ENCODE assay signal across 1 cellular context in the genomic region with DNA sequence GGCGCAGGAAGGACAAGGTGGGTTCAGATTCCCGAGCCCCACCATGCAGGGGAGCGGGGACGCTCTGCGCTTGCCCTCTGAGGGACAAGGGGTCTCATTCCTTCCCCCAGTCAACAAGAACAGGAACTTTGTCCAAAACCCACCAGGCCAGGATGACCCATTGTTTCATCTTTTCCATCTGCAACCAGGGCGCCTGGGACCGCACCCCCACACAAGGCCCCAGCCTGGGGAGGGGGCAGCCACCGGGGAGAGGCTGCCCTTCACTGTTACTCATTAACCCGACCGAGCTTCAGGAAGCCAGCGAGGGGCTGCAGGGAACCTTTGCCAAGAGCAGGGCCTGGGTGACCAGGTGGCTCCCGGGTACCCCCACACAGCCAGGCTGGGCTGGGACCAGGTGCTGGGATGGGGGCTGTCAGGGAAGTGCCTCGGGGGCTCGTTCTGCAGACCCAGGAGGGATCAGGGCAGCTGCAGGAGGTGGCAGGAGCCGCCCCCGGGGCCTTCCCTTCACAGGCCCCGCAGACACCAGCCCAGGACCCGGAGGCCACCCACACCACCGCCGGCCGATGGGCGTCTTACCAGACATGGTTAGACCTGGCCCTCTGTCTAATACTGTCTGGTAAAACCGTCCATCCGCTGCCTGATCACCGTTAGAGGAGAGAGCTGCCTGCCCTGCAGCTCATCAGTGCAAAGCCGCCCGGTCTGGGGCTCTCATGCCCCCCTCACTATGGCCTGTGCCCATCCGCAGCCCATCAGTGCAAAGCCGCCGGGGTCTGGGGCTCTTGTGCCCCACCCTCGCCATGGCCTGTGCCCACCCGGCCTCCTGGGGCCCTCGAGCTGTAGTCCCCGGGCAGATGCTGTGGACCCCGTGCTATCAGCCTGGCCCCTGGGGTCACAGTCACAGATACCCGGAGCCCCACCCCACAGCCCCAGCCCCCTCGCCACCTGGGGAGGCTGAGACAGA.
A peak's percentile ranks its signal among the peaks of the same experiment; 100 is the strongest.
TF ChIP-seq lines count a peak whose summit lies in the region.

No MANE protein-coding gene starts in this region.

TF ChIP-seq in HepG2, 621 proteins besides CTCF, POLR2A, EP300 and RAD21 (continued from another document):
- TF ChIP-seq IKZF4 (CRISPR knock-in tag; IDR thresholded peaks at IDR 0.05; ENCODE audit: borderline replicate concordance, low read depth, not compliant biosample characterization), result no peak
- no peak for TF ChIP-seq ZNF7 (CRISPR knock-in tag; IDR thresholded peaks at IDR 0.05)
- TF ChIP-seq NRL (CRISPR knock-in tag; IDR thresholded peaks at IDR 0.05; ENCODE audit: borderline replicate concordance), result no peak
- TF ChIP-seq LCORL (IDR thresholded peaks at IDR 0.05), result no peak
- peak; percentile 28; the same call in 1 of the 2 replicates for TF ChIP-seq LCORL (CRISPR knock-in tag; IDR thresholded peaks at IDR 0.05)
- TF ChIP-seq GFI1 (CRISPR knock-in tag; IDR thresholded peaks at IDR 0.05; ENCODE audit: borderline replicate concordance), result no peak
- TF ChIP-seq TMF1 (CRISPR knock-in tag; IDR thresholded peaks at IDR 0.05; ENCODE audit: low read depth), result no peak
- TF ChIP-seq ZFP41 (CRISPR knock-in tag; IDR thresholded peaks at IDR 0.05; ENCODE audit: borderline replicate concordance), result no peak
- no peak for TF ChIP-seq ZBTB8A (CRISPR knock-in tag; IDR thresholded peaks at IDR 0.05; ENCODE audit: borderline replicate concordance, low read depth)
- no peak for TF ChIP-seq PHF5A (CRISPR knock-in tag; IDR thresholded peaks at IDR 0.05; ENCODE audit: low read depth, unreplicated experiment)
- TF ChIP-seq SMARCE1 (IDR thresholded peaks at IDR 0.05; ENCODE audit: borderline replicate concordance), result no peak
- TF ChIP-seq, protein P1, sequence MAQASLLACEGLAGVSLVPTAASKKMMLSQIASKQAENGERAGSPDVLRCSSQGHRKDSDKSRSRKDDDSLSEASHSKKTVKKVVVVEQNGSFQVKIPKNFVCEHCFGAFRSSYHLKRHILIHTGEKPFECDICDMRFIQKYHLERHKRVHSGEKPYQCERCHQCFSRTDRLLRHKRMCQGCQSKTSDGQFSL (CRISPR knock-in tag; IDR thresholded peaks at IDR 0.05), result peak; percentile 98
- no peak for TF ChIP-seq ZBTB3 (CRISPR knock-in tag; IDR thresholded peaks at IDR 0.05; ENCODE audit: borderline replicate concordance, low read depth)
- TF ChIP-seq, protein P2, sequence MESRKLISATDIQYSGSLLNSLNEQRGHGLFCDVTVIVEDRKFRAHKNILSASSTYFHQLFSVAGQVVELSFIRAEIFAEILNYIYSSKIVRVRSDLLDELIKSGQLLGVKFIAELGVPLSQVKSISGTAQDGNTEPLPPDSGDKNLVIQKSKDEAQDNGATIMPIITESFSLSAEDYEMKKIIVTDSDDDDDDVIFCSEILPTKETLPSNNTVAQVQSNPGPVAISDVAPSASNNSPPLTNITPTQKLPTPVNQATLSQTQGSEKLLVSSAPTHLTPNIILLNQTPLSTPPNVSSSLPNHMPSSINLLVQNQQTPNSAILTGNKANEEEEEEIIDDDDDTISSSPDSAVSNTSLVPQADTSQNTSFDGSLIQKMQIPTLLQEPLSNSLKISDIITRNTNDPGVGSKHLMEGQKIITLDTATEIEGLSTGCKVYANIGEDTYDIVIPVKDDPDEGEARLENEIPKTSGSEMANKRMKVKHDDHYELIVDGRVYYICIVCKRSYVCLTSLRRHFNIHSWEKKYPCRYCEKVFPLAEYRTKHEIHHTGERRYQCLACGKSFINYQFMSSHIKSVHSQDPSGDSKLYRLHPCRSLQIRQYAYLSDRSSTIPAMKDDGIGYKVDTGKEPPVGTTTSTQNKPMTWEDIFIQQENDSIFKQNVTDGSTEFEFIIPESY (CRISPR knock-in tag; IDR thresholded peaks at IDR 0.05), result no peak
- no peak for TF ChIP-seq MED1 (CRISPR knock-in tag; IDR thresholded peaks at IDR 0.05)
- TF ChIP-seq ZBTB20 (CRISPR knock-in tag; IDR thresholded peaks at IDR 0.05; ENCODE audit: borderline replicate concordance, low read depth), result no peak
- TF ChIP-seq, protein P3, sequence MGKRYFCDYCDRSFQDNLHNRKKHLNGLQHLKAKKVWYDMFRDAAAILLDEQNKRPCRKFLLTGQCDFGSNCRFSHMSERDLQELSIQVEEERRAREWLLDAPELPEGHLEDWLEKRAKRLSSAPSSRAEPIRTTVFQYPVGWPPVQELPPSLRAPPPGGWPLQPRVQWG (CRISPR knock-in tag; IDR thresholded peaks at IDR 0.05; ENCODE audit: borderline replicate concordance, low read depth), result no peak
- TF ChIP-seq ZNF616 (CRISPR knock-in tag; IDR thresholded peaks at IDR 0.05; ENCODE audit: low read depth), result no peak
- TF ChIP-seq MIER2 (CRISPR knock-in tag; IDR thresholded peaks at IDR 0.05), result no peak
- TF ChIP-seq, protein P4, sequence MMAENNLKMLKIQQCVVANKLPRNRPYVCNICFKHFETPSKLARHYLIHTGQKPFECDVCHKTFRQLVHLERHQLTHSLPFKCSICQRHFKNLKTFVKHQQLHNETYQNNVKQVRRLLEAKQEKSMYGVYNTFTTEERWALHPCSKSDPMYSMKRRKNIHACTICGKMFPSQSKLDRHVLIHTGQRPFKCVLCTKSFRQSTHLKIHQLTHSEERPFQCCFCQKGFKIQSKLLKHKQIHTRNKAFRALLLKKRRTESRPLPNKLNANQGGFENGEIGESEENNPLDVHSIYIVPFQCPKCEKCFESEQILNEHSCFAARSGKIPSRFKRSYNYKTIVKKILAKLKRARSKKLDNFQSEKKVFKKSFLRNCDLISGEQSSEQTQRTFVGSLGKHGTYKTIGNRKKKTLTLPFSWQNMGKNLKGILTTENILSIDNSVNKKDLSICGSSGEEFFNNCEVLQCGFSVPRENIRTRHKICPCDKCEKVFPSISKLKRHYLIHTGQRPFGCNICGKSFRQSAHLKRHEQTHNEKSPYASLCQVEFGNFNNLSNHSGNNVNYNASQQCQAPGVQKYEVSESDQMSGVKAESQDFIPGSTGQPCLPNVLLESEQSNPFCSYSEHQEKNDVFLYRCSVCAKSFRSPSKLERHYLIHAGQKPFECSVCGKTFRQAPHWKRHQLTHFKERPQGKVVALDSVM (CRISPR knock-in tag; IDR thresholded peaks at IDR 0.05), result no peak
- TF ChIP-seq, protein P5, sequence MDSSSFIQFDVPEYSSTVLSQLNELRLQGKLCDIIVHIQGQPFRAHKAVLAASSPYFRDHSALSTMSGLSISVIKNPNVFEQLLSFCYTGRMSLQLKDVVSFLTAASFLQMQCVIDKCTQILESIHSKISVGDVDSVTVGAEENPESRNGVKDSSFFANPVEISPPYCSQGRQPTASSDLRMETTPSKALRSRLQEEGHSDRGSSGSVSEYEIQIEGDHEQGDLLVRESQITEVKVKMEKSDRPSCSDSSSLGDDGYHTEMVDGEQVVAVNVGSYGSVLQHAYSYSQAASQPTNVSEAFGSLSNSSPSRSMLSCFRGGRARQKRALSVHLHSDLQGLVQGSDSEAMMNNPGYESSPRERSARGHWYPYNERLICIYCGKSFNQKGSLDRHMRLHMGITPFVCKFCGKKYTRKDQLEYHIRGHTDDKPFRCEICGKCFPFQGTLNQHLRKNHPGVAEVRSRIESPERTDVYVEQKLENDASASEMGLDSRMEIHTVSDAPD (CRISPR knock-in tag; IDR thresholded peaks at IDR 0.05), result no peak
- TF ChIP-seq TCF7L2 (IDR thresholded peaks at IDR 0.05; ENCODE audit: low read depth, low read length), result no peak
- no peak for TF ChIP-seq REPIN1 (CRISPR knock-in tag; IDR thresholded peaks at IDR 0.05; ENCODE audit: borderline replicate concordance, low read depth)
- TF ChIP-seq ZNF660 (CRISPR knock-in tag; IDR thresholded peaks at IDR 0.05; ENCODE audit: borderline replicate concordance, low read depth), result no peak
- TF ChIP-seq, protein P6, sequence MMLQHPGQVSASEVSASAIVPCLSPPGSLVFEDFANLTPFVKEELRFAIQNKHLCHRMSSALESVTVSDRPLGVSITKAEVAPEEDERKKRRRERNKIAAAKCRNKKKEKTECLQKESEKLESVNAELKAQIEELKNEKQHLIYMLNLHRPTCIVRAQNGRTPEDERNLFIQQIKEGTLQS (CRISPR knock-in tag; IDR thresholded peaks at IDR 0.05), result no peak
- no peak for TF ChIP-seq ZNF12 (CRISPR knock-in tag; IDR thresholded peaks at IDR 0.05)
- TF ChIP-seq RBM22 (optimal IDR thresholded peaks at IDR 0.05; ENCODE audit: low read length), result no peak
- TF ChIP-seq EHMT2 (IDR thresholded peaks at IDR 0.05; ENCODE audit: borderline replicate concordance, low read depth, low read length), result no peak
- TF ChIP-seq SRSF9 (IDR thresholded peaks at IDR 0.05; ENCODE audit: borderline replicate concordance, insufficient read depth, low read depth, low read length, poor library complexity, severe bottlenecking), result no peak
- no peak for TF ChIP-seq ZNF256 (CRISPR knock-in tag; conservative IDR thresholded peaks at IDR 0.05)
- TF ChIP-seq NFE2 (CRISPR knock-in tag; IDR thresholded peaks at IDR 0.05), result no peak
- no peak for TF ChIP-seq ZNF253 (CRISPR knock-in tag; IDR thresholded peaks at IDR 0.05; ENCODE audit: borderline replicate concordance)
- no peak for TF ChIP-seq SRF (IDR thresholded peaks at IDR 0.05; ENCODE audit: low read depth, low read length)
- TF ChIP-seq, protein P7, sequence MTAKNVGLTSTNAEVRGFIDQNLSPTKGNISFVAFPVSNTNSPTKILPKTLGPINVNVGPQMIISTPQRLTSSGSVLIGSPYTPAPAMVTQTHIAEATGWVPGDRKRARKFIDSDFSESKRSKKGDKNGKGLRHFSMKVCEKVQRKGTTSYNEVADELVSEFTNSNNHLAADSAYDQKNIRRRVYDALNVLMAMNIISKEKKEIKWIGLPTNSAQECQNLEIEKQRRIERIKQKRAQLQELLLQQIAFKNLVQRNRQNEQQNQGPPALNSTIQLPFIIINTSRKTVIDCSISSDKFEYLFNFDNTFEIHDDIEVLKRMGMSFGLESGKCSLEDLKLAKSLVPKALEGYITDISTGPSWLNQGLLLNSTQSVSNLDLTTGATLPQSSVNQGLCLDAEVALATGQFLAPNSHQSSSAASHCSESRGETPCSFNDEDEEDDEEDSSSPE (CRISPR knock-in tag; IDR thresholded peaks at IDR 0.05), result no peak
- no peak for TF ChIP-seq ZNF432 (CRISPR knock-in tag; IDR thresholded peaks at IDR 0.05; ENCODE audit: borderline replicate concordance)
- TF ChIP-seq ZNF883 (CRISPR knock-in tag; IDR thresholded peaks at IDR 0.05; ENCODE audit: not compliant biosample characterization), result no peak
- no peak for TF ChIP-seq HMGA1 (CRISPR knock-in tag; conservative IDR thresholded peaks at IDR 0.05)
- TF ChIP-seq NFYC (CRISPR knock-in tag; IDR thresholded peaks at IDR 0.05), result no peak
- TF ChIP-seq, protein P8, sequence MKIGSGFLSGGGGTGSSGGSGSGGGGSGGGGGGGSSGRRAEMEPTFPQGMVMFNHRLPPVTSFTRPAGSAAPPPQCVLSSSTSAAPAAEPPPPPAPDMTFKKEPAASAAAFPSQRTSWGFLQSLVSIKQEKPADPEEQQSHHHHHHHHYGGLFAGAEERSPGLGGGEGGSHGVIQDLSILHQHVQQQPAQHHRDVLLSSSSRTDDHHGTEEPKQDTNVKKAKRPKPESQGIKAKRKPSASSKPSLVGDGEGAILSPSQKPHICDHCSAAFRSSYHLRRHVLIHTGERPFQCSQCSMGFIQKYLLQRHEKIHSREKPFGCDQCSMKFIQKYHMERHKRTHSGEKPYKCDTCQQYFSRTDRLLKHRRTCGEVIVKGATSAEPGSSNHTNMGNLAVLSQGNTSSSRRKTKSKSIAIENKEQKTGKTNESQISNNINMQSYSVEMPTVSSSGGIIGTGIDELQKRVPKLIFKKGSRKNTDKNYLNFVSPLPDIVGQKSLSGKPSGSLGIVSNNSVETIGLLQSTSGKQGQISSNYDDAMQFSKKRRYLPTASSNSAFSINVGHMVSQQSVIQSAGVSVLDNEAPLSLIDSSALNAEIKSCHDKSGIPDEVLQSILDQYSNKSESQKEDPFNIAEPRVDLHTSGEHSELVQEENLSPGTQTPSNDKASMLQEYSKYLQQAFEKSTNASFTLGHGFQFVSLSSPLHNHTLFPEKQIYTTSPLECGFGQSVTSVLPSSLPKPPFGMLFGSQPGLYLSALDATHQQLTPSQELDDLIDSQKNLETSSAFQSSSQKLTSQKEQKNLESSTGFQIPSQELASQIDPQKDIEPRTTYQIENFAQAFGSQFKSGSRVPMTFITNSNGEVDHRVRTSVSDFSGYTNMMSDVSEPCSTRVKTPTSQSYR (CRISPR knock-in tag; IDR thresholded peaks at IDR 0.05; ENCODE audit: borderline replicate concordance), result no peak
- no peak for TF ChIP-seq JDP2 (CRISPR knock-in tag; IDR thresholded peaks at IDR 0.05; ENCODE audit: borderline replicate concordance)
- TF ChIP-seq, protein P9, sequence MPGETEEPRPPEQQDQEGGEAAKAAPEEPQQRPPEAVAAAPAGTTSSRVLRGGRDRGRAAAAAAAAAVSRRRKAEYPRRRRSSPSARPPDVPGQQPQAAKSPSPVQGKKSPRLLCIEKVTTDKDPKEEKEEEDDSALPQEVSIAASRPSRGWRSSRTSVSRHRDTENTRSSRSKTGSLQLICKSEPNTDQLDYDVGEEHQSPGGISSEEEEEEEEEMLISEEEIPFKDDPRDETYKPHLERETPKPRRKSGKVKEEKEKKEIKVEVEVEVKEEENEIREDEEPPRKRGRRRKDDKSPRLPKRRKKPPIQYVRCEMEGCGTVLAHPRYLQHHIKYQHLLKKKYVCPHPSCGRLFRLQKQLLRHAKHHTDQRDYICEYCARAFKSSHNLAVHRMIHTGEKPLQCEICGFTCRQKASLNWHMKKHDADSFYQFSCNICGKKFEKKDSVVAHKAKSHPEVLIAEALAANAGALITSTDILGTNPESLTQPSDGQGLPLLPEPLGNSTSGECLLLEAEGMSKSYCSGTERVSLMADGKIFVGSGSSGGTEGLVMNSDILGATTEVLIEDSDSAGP (CRISPR knock-in tag; IDR thresholded peaks at IDR 0.05; ENCODE audit: borderline replicate concordance), result no peak
- TF ChIP-seq ZNF589 (CRISPR knock-in tag; conservative IDR thresholded peaks at IDR 0.05), result no peak
- TF ChIP-seq RBFOX2 (IDR thresholded peaks at IDR 0.05; ENCODE audit: low read depth, low read length), result no peak; the same call in 1 of the 2 replicates
- no peak for TF ChIP-seq PLRG1 (conservative IDR thresholded peaks at IDR 0.05)
- TF ChIP-seq GPN1 (CRISPR knock-in tag; IDR thresholded peaks at IDR 0.05; ENCODE audit: borderline replicate concordance), result no peak
- TF ChIP-seq RXRA (CRISPR knock-in tag; IDR thresholded peaks at IDR 0.05), result no peak
- TF ChIP-seq, protein P10, sequence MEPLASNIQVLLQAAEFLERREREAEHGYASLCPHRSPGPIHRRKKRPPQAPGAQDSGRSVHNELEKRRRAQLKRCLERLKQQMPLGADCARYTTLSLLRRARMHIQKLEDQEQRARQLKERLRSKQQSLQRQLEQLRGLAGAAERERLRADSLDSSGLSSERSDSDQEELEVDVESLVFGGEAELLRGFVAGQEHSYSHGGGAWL (CRISPR knock-in tag; IDR thresholded peaks at IDR 0.05), result no peak
- TF ChIP-seq KLF12 (CRISPR knock-in tag; IDR thresholded peaks at IDR 0.05; ENCODE audit: borderline replicate concordance), result 0 out of 2 replicates have a peak, but pooled peaks have one; percentile 16
- TF ChIP-seq ZNF773 (CRISPR knock-in tag; IDR thresholded peaks at IDR 0.05; ENCODE audit: borderline replicate concordance), result no peak
- TF ChIP-seq NAIF1 (CRISPR knock-in tag; IDR thresholded peaks at IDR 0.05; ENCODE audit: borderline replicate concordance), result no peak
- TF ChIP-seq ZFX (CRISPR knock-in tag; IDR thresholded peaks at IDR 0.05; ENCODE audit: low read depth), result peak; percentile 75; the same call in 1 of the 2 replicates
